Comparison of ENCODE assay signal across 27 cellular contexts in genomic region chr21:32887026-32887425, GRCh38.
DNase-seq lines count a peak whose midpoint lies in the region; ATAC-seq, FAIRE-seq and TF ChIP-seq lines count a peak whose summit lies in the region.
"Had no signal": no experiment of that assay in that cellular context is flagged by ENCODE, and none has a peak within 500 bp of the region (broad histone marks: within the 10 kb centered on the region; RNA-seq: fewer than 3 reads in every experiment).

No MANE protein-coding gene starts in this region.

- peaks cover 8% of the 10 kb centered on the region for H3K4me1 Mint-ChIP-seq in activated naive CD8-positive, alpha-beta T cell treated with anti-CD3 and anti-CD28 coated beads, Interleukin-2, amount 10 ng/mL, durations not matched to agents 7 days and 5 days
- H3K4me1 Mint-ChIP-seq in activated naive CD8-positive, alpha-beta T cell treated with anti-CD3 and anti-CD28 coated beads, Interleukin-2, amount 50 U/mL, for 24 hours, result no peaks in the 10 kb centered on the region
- H3K4me1 Mint-ChIP-seq: CD14-positive monocyte, mesothelial cell of epicardium had no signal

- FAIRE-seq in bronchial epithelial cell (lab: Jason Lieb, UNC), result peak; percentile 95
- FAIRE-seq: RCC 7860 had no signal

- H3K79me2 ChIP-seq in Loucy (ENCODE audit: insufficient read depth, low read length), result no peaks in the 10 kb centered on the region
- H3K79me2 ChIP-seq: parathyroid adenoma had no signal

- H3K4me1 ChIP-seq in Loucy (ENCODE audit: insufficient read depth, low read length, poor library complexity, severe bottlenecking), result peaks cover 15% of the 10 kb centered on the region
- H3K4me1 ChIP-seq: gastroesophageal sphincter, parathyroid adenoma, right atrium auricular region, uterus had no signal

- DNase-seq in activated naive CD8-positive, alpha-beta T cell treated with anti-CD3 and anti-CD28 coated beads, Interleukin-2, amount 10 ng/mL, durations not matched to agents 7 days and 5 days, result no peak
- no peak for DNase-seq in activated naive CD8-positive, alpha-beta T cell treated with anti-CD3 and anti-CD28 coated beads, Interleukin-2, amount 50 U/mL, for 24 hours
- no peak for DNase-seq in bronchial epithelial cell (ENCODE audit: low read depth)
- DNase-seq in HUDEP-2 (lab: John Stamatoyannopoulos, UW; ENCODE audit: unreplicated experiment in 76 of 76), result no peak
- DNase-seq in NCI-H1694 treated with DMSO at 0.1 percent for 48 hours (lab: John Stamatoyannopoulos, UW), result no peak
- DNase-seq: activated naive CD4-positive, alpha-beta T cell; anterior cingulate cortex; GM23248; hypothalamus; IMR-90; left ventricle myocardium superior; NCI-H1417 treated with DMSO at 0.1 percent for 48 hours; NCI-H524; NK-92 treated with Interleukin-12 subunit alpha and Interleukin-12 subunit beta, amount 100 ng/mL, for 24 hours; stimulated activated naive CD8-positive, alpha-beta T cell treated with anti-CD3 and anti-CD28 coated beads, Interleukin-15, Interleukin-2, amounts not matched to agents 100 U/mL and 50 U/mL, for 24 hours; uterus had no signal

- H3K9me2 ChIP-seq in Loucy (replicated peaks; ENCODE audit: low read depth, low read length), result no peaks in the 10 kb centered on the region

- H3K4me3 ChIP-seq in Loucy (ENCODE audit: low read length, poor library complexity, severe bottlenecking) (peak overlapping the region; percentile 76), bronchial epithelial cell (ENCODE audit: low read depth, low read length) (no peak overlapping the region)
- H3K4me3 ChIP-seq: gastroesophageal sphincter, GM23248, right atrium auricular region, thoracic aorta, uterus had no signal

- no peak overlapping the region for H3K27ac Mint-ChIP-seq in activated naive CD8-positive, alpha-beta T cell treated with anti-CD3 and anti-CD28 coated beads, Interleukin-2, amount 10 ng/mL, durations not matched to agents 7 days and 5 days
- H3K27ac Mint-ChIP-seq in activated naive CD8-positive, alpha-beta T cell treated with anti-CD3 and anti-CD28 coated beads, Interleukin-2, amount 50 U/mL, for 24 hours, result no peak overlapping the region
- H3K27ac Mint-ChIP-seq: CD14-positive monocyte, mesothelial cell of epicardium had no signal

- peak overlapping the region; percentile 2 for H3K4me3 Mint-ChIP-seq in activated naive CD8-positive, alpha-beta T cell treated with anti-CD3 and anti-CD28 coated beads, Interleukin-2, amount 10 ng/mL, durations not matched to agents 7 days and 5 days
- no peak overlapping the region for H3K4me3 Mint-ChIP-seq in activated naive CD8-positive, alpha-beta T cell treated with anti-CD3 and anti-CD28 coated beads, Interleukin-2, amount 50 U/mL, for 24 hours
- H3K4me3 Mint-ChIP-seq: mesothelial cell of epicardium, neural crest cell had no signal

- POLR2A ChIA-PET in activated naive CD8-positive, alpha-beta T cell treated with anti-CD3 and anti-CD28 coated beads, Interleukin-2, amount 10 ng/mL, durations not matched to agents 7 days and 5 days (lab: Charles Lee), result no interaction called here

- TF ChIP-seq CTCF in Loucy (conservative IDR thresholded peaks at IDR 0.05; ENCODE audit: low read length) (no peak), bronchial epithelial cell (IDR thresholded peaks at IDR 0.05; ENCODE audit: insufficient read depth, low read length, severe bottlenecking) (no peak)

- no peaks in the 10 kb centered on the region for H3K36me3 Mint-ChIP-seq in activated naive CD8-positive, alpha-beta T cell treated with anti-CD3 and anti-CD28 coated beads, Interleukin-2, amount 10 ng/mL, durations not matched to agents 7 days and 5 days
- H3K36me3 Mint-ChIP-seq in activated naive CD8-positive, alpha-beta T cell treated with anti-CD3 and anti-CD28 coated beads, Interleukin-2, amount 50 U/mL, for 24 hours (ENCODE audit: low read depth), result no peaks in the 10 kb centered on the region
- H3K36me3 Mint-ChIP-seq: CD14-positive monocyte, mesothelial cell of epicardium had no signal

- peak overlapping the region; percentile 62 for H3K9ac ChIP-seq in Loucy (ENCODE audit: low read depth, low read length, poor library complexity, severe bottlenecking)
- H3K9ac ChIP-seq: GM23248, parathyroid adenoma had no signal

- peak overlapping the region; percentile 89 for H3K4me2 ChIP-seq in Loucy (ENCODE audit: low read depth, low read length, poor library complexity, severe bottlenecking)

- H3K27me3 ChIP-seq in Loucy (ENCODE audit: insufficient read depth, low read length, poor library complexity, severe bottlenecking) (no peaks in the 10 kb centered on the region), bronchial epithelial cell (ENCODE audit: control insufficient read depth, insufficient read depth, low read length) (no peaks in the 10 kb centered on the region)
- H3K27me3 ChIP-seq: MG63, right atrium auricular region, uterus had no signal

- H3K36me3 ChIP-seq in Loucy (ENCODE audit: insufficient read depth, low read length) (no peaks in the 10 kb centered on the region), bronchial epithelial cell (ENCODE audit: control insufficient read depth, insufficient read depth, low read length) (no peaks in the 10 kb centered on the region)
- H3K36me3 ChIP-seq: gastroesophageal sphincter, MG63, right atrium auricular region, thoracic aorta, uterus had no signal

- H3K9me3 ChIP-seq in Loucy (ENCODE audit: insufficient read depth, low read depth, low read length), result no peaks in the 10 kb centered on the region
- H3K9me3 ChIP-seq: gastroesophageal sphincter, MG63, right atrium auricular region, thoracic aorta, uterus had no signal

- no peaks in the 10 kb centered on the region for H4K20me1 ChIP-seq in Loucy (ENCODE audit: insufficient read depth, low read length, poor library complexity, severe bottlenecking)

- H2AFZ ChIP-seq in Loucy (ENCODE audit: low read length), result peak overlapping the region; percentile 98
- H2AFZ ChIP-seq: GM23248, parathyroid adenoma had no signal

- H3F3A ChIP-seq in Loucy (ENCODE audit: low read depth), result no peaks in the 10 kb centered on the region

- ATAC-seq in activated naive CD8-positive, alpha-beta T cell treated with anti-CD3 and anti-CD28 coated beads, Interleukin-2, amount 10 ng/mL, durations not matched to agents 7 days and 5 days (ENCODE audit: low read depth), result no peak
- no peak for ATAC-seq in activated naive CD8-positive, alpha-beta T cell treated with anti-CD3 and anti-CD28 coated beads, Interleukin-2, amount 50 U/mL, for 24 hours
- no peak for ATAC-seq in GM18502 (IDR thresholded peaks at IDR 0.05; ENCODE audit: poor library complexity, unreplicated experiment)
- ATAC-seq: gastroesophageal sphincter; left ventricle myocardium superior; stimulated activated naive CD8-positive, alpha-beta T cell treated with anti-CD3 and anti-CD28 coated beads, Interleukin-15, Interleukin-2, amounts not matched to agents 100 U/mL and 50 U/mL, for 24 hours had no signal

- peaks cover 3% of the 10 kb centered on the region for H3K9me3 Mint-ChIP-seq in activated naive CD8-positive, alpha-beta T cell treated with anti-CD3 and anti-CD28 coated beads, Interleukin-2, amount 10 ng/mL, durations not matched to agents 7 days and 5 days
- H3K9me3 Mint-ChIP-seq in activated naive CD8-positive, alpha-beta T cell treated with anti-CD3 and anti-CD28 coated beads, Interleukin-2, amount 50 U/mL, for 24 hours, result no peaks in the 10 kb centered on the region
- H3K9me3 Mint-ChIP-seq: mesothelial cell of epicardium, neural crest cell had no signal

- peaks cover 12% of the 10 kb centered on the region for H3K27me3 Mint-ChIP-seq in activated naive CD8-positive, alpha-beta T cell treated with anti-CD3 and anti-CD28 coated beads, Interleukin-2, amount 10 ng/mL, durations not matched to agents 7 days and 5 days
- peaks cover 2% of the 10 kb centered on the region for H3K27me3 Mint-ChIP-seq in activated naive CD8-positive, alpha-beta T cell treated with anti-CD3 and anti-CD28 coated beads, Interleukin-2, amount 50 U/mL, for 24 hours
